In genomic region chr2:152162141-152162540, GRCh38 we compare ENCODE assay signal across 11 cellular contexts.
"Had no signal": no experiment of that assay in that cellular context is flagged by ENCODE, and none has a peak within 500 bp of the region (broad histone marks: within the 10 kb centered on the region; RNA-seq: fewer than 3 reads in every experiment).

No MANE protein-coding gene starts in this region.

- H3K4me3 ChIP-seq: GM23248, GM23338, HAP-1 had no signal

- ATAC-seq: GM23338, HCT116 had no signal

- H3K36me3 ChIP-seq: HAP-1 had no signal

- H3K4me2 ChIP-seq: GM23338 had no signal

- H2AFZ ChIP-seq: GM23248, GM23338 had no signal

- H3K9ac ChIP-seq: GM23248 had no signal

- H3K4me3 Mint-ChIP-seq: GM23338, H9, HFFc6 had no signal

- H3K9me3 ChIP-seq: HAP-1 had no signal

- H3K27ac ChIP-seq: GM23248 had no signal

- DNase-seq: GM23248, GOT3, H7, H9, HCEC 1CT, HFFc6 had no signal

- H3K27ac Mint-ChIP-seq: GM23338, H9, HFFc6 had no signal

- FAIRE-seq: H1, H54 had no signal
